Comparison of ENCODE assay signal across 1 cellular context in the genomic region with DNA sequence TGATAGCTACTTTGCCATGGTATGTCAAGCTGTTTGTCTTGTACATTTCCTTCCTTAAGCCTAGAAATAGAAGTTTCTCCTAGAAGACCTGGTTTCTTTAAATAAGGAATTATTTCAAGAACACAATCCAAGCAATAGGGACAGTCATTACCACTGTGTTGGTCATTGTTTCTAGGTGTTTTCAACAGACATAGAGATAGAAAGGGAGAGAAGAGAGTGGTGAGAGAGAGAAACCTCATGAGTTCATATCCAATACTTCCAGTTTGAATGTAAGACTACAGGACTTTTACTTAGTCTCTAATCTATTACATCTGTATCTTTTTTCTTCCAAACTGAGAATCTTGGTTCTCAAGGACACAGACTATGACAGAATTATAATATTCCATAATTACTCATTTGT.
TF ChIP-seq lines count a peak whose summit lies in the region.

No MANE protein-coding gene starts in this region.

TF ChIP-seq in IMR-90, 13 proteins besides CTCF, POLR2A, EP300 and RAD21:
- TF ChIP-seq SMC3 (IDR thresholded peaks at IDR 0.05; ENCODE audit: low read depth, low read length) = no peak
- TF ChIP-seq, protein P1, sequence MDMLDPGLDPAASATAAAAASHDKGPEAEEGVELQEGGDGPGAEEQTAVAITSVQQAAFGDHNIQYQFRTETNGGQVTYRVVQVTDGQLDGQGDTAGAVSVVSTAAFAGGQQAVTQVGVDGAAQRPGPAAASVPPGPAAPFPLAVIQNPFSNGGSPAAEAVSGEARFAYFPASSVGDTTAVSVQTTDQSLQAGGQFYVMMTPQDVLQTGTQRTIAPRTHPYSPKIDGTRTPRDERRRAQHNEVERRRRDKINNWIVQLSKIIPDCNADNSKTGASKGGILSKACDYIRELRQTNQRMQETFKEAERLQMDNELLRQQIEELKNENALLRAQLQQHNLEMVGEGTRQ (IDR thresholded peaks at IDR 0.05; ENCODE audit: low read depth, low read length) = no peak
- no peak for TF ChIP-seq RCOR1 (IDR thresholded peaks at IDR 0.05; ENCODE audit: insufficient replicate concordance, low read length)
- TF ChIP-seq BHLHE40 (IDR thresholded peaks at IDR 0.05; ENCODE audit: low read depth, low read length) = no peak
- TF ChIP-seq CHD1 (IDR thresholded peaks at IDR 0.05; ENCODE audit: low read depth, low read length) = no peak
- TF ChIP-seq MAFK (IDR thresholded peaks at IDR 0.05; ENCODE audit: low read depth, low read length) = no peak
- no peak for TF ChIP-seq ELK1 (IDR thresholded peaks at IDR 0.05; ENCODE audit: borderline replicate concordance, low read depth, low read length)
- TF ChIP-seq MAZ (IDR thresholded peaks at IDR 0.05; ENCODE audit: borderline replicate concordance, low read depth, low read length) = no peak
- no peak for TF ChIP-seq NFE2L2 (IDR thresholded peaks at IDR 0.05; ENCODE audit: low read depth, low read length)
- no peak for TF ChIP-seq RFX5 (IDR thresholded peaks at IDR 0.05; ENCODE audit: low read depth, low read length)
- no peak for TF ChIP-seq MXI1 (IDR thresholded peaks at IDR 0.05; ENCODE audit: borderline replicate concordance, low read depth, low read length)
- no peak for TF ChIP-seq CEBPB (IDR thresholded peaks at IDR 0.05; ENCODE audit: low read depth, low read length)
- TF ChIP-seq FOS (IDR thresholded peaks at IDR 0.05; ENCODE audit: low read depth, low read length) = no peak
TF ChIP-seq in IMR-90: peak in this region for 0.
